ENCODE assay signal across 25 cellular contexts in genomic region chr10:934746-935406, GRCh38. TPM values are rescaled to one million over a fixed set of nuclear protein-coding genes. Genes with fewer than 3 reads are reported as not detected.
A peak's percentile ranks its signal among the peaks of the same experiment; 100 is the strongest.
DNase-seq lines count a peak whose midpoint lies in the region; ATAC-seq and TF ChIP-seq lines count a peak whose summit lies in the region.
"Had no signal": no experiment of that assay in that cellular context is flagged by ENCODE, and none has a peak within 500 bp of the region (broad histone marks: within the 10 kb centered on the region; RNA-seq: fewer than 3 reads in every experiment).

No MANE protein-coding gene starts in this region.

- H3K4me2 ChIP-seq in OCI-LY7 (ENCODE audit: low read length), result no peak overlapping the region

- H3K4me1 Mint-ChIP-seq in T-helper 1 cell treated with Interleukin-12 subunit alpha and Interleukin-12 subunit beta and Interleukin-4 antibody, amounts not matched to agents 30 μg/mL and 1 μg/mL, for 36 hours (ENCODE audit: low read depth), result peaks cover 21% of the 10 kb centered on the region
- peaks cover 17% of the 10 kb centered on the region for H3K4me1 Mint-ChIP-seq in osteocyte (ENCODE audit: unreplicated experiment)

- CTCF ChIA-PET in OCI-LY7 (lab: Charles Lee; ENCODE audit: unreplicated experiment), result interaction anchor here (0.6 kb wide), 1 partner anchor 32 kb away, joined by 3 read pairs; no protein-coding TSS in a partner anchor

- no peaks in the 10 kb centered on the region for H3K9me2 ChIP-seq in OCI-LY7 (ENCODE audit: insufficient read depth, low read length)

- no peak for ATAC-seq in Right ventricle myocardium inferior
- ATAC-seq: activated T-helper 17 cell treated with anti-CD3 and anti-CD28 coated beads, Interleukin-2, amount 50 U/mL, for 72 hours; Panc1; stimulated activated memory B cell treated with anti-CD40 and anti-IgM and Interleukin-4, amounts not matched to agents 10 μg/mL and 1 μg/mL and 100 μg/mL, for 72 hours had no signal

- no peaks in the 10 kb centered on the region for H3K9me3 Mint-ChIP-seq in T-helper 1 cell treated with Interleukin-12 subunit alpha and Interleukin-12 subunit beta and Interleukin-4 antibody, amounts not matched to agents 30 μg/mL and 1 μg/mL, for 36 hours
- no peaks in the 10 kb centered on the region for H3K9me3 Mint-ChIP-seq in osteocyte (ENCODE audit: unreplicated experiment)
- H3K9me3 Mint-ChIP-seq: activated B cell treated with CpG ODN at 0.5 μM for 24 hours; activated CD4-positive, alpha-beta memory T cell treated with anti-CD3 and anti-CD28 coated beads, Interleukin-2, amount 10 ng/mL, durations not matched to agents 7 days and 5 days; activated T-helper 17 cell treated with anti-CD3 and anti-CD28 coated beads, Interleukin-2, amount 50 U/mL, for 72 hours; stimulated activated memory B cell treated with anti-CD40 and anti-IgM and Interleukin-4, amounts not matched to agents 10 μg/mL and 1 μg/mL and 100 μg/mL, for 72 hours had no signal

- TF ChIP-seq CTCF in OCI-LY7 (conservative IDR thresholded peaks at IDR 0.05; ENCODE audit: low read length) (no peak), osteocyte (IDR thresholded peaks at IDR 0.05) (no peak)

- no peaks in the 10 kb centered on the region for H3K36me3 ChIP-seq in OCI-LY7 (ENCODE audit: insufficient read depth, low read length)
- H3K36me3 ChIP-seq: thyroid gland had no signal

- H3K27ac ChIP-seq in OCI-LY7 (ENCODE audit: low read depth, low read length, poor library complexity, severe bottlenecking), result no peak overlapping the region
- H3K27ac ChIP-seq: 22Rv1, parathyroid adenoma, SJSA1, thyroid gland had no signal

- H3K27me3 Mint-ChIP-seq in T-helper 1 cell treated with Interleukin-12 subunit alpha and Interleukin-12 subunit beta and Interleukin-4 antibody, amounts not matched to agents 30 μg/mL and 1 μg/mL, for 36 hours (ENCODE audit: low read depth), result no peaks in the 10 kb centered on the region
- no peaks in the 10 kb centered on the region for H3K27me3 Mint-ChIP-seq in osteocyte (ENCODE audit: unreplicated experiment)
- H3K27me3 Mint-ChIP-seq: activated CD4-positive, alpha-beta memory T cell treated with anti-CD3 and anti-CD28 coated beads, Interleukin-2, amount 10 ng/mL, durations not matched to agents 7 days and 5 days; activated T-helper 17 cell treated with anti-CD3 and anti-CD28 coated beads, Interleukin-2, amount 50 U/mL, for 72 hours had no signal

- peaks cover 7% of the 10 kb centered on the region for H3K36me3 Mint-ChIP-seq in T-helper 1 cell treated with Interleukin-12 subunit alpha and Interleukin-12 subunit beta and Interleukin-4 antibody, amounts not matched to agents 30 μg/mL and 1 μg/mL, for 36 hours (ENCODE audit: low read depth)
- H3K36me3 Mint-ChIP-seq in osteocyte (ENCODE audit: unreplicated experiment), result no peaks in the 10 kb centered on the region
- H3K36me3 Mint-ChIP-seq: stimulated activated memory B cell treated with anti-CD40 and anti-IgM and Interleukin-4, amounts not matched to agents 10 μg/mL and 1 μg/mL and 100 μg/mL, for 72 hours had no signal

- intact Hi-C loops in OCI-LY7 (cut with micrococcal nuclease; ENCODE audit: unreplicated experiment), result no loop called here
- intact Hi-C loops in Right ventricle myocardium inferior (cut with DNase I), result loop anchor here (10.0 kb wide), 1 partner anchor 120 kb away; the partner anchor contains the start of gene WDR37

- H2AFZ ChIP-seq in OCI-LY7 (ENCODE audit: low read length), result no peak overlapping the region
- H2AFZ ChIP-seq: parathyroid adenoma had no signal

- no peak overlapping the region for H3K4me3 ChIP-seq in OCI-LY7 (ENCODE audit: low read depth, low read length, poor library complexity, severe bottlenecking)
- H3K4me3 ChIP-seq: lung, SJSA1, thyroid gland had no signal

- no peak overlapping the region for H3K27ac Mint-ChIP-seq in T-helper 1 cell treated with Interleukin-12 subunit alpha and Interleukin-12 subunit beta and Interleukin-4 antibody, amounts not matched to agents 30 μg/mL and 1 μg/mL, for 36 hours
- no peak overlapping the region for H3K27ac Mint-ChIP-seq in osteocyte (ENCODE audit: unreplicated experiment)
- H3K27ac Mint-ChIP-seq: activated B cell treated with CpG ODN at 0.5 μM for 24 hours; activated CD4-positive, alpha-beta memory T cell treated with anti-CD3 and anti-CD28 coated beads, Interleukin-2, amount 10 ng/mL, durations not matched to agents 7 days and 5 days; activated T-helper 17 cell treated with anti-CD3 and anti-CD28 coated beads, Interleukin-2, amount 50 U/mL, for 72 hours; stimulated activated memory B cell treated with anti-CD40 and anti-IgM and Interleukin-4, amounts not matched to agents 10 μg/mL and 1 μg/mL and 100 μg/mL, for 72 hours had no signal

- no TSS peak for BruUV-seq in OCI-LY7 (replicated peaks; lab: Mats Ljungman, UMichigan)

- POLR2A ChIA-PET in OCI-LY7 (lab: Charles Lee), result no interaction called here

- DNase-seq in T-helper 1 cell, result no peak
- DNase-seq in OCI-LY7 (ENCODE audit: low spot score), result peak; percentile 16
- DNase-seq in glomerular visceral epithelial cell (ENCODE audit: extremely low spot score), result peak; percentile 28
- DNase-seq in osteocyte (ENCODE audit: extremely low spot score, unreplicated experiment), result no peak
- DNase-seq in Right ventricle myocardium inferior (ENCODE audit: missing footprints), result no peak
- DNase-seq in mucosa of gallbladder (ENCODE audit: low spot score), result no peak
- no peak for DNase-seq in NCI-H2196 (lab: John Stamatoyannopoulos, UW; ENCODE audit: unreplicated experiment)
- DNase-seq: activated B cell treated with CpG ODN at 0.5 μM for 24 hours; activated CD4-positive, alpha-beta memory T cell treated with anti-CD3 and anti-CD28 coated beads, Interleukin-2, amount 10 ng/mL, durations not matched to agents 7 days and 5 days; AML-193; dermis blood vessel endothelial cell; hippocampal formation; NCI-H1092 treated with DMSO at 0.1 percent for 48 hours; NCI-H2081 treated with DMSO at 0.1 percent for 48 hours; stimulated activated CD4-positive, alpha-beta T cell treated with anti-CD3 and anti-CD28 coated beads, Interleukin-1b, Interleukin-23, amount 100 ng/mL, for 48 hours; T-helper 2 cell; thyroid gland had no signal

- H4K20me1 ChIP-seq in OCI-LY7 (ENCODE audit: insufficient read depth, low read length), result peaks cover 8% of the 10 kb centered on the region

- H3K79me2 ChIP-seq in OCI-LY7 (ENCODE audit: insufficient read depth, low read depth, low read length), result peaks cover 12% of the 10 kb centered on the region

- H3K4me3 Mint-ChIP-seq in T-helper 1 cell treated with Interleukin-12 subunit alpha and Interleukin-12 subunit beta and Interleukin-4 antibody, amounts not matched to agents 30 μg/mL and 1 μg/mL, for 36 hours, result peak overlapping the region; percentile 35
- peak overlapping the region; percentile 1 for H3K4me3 Mint-ChIP-seq in osteocyte (ENCODE audit: unreplicated experiment)
- H3K4me3 Mint-ChIP-seq: activated B cell treated with CpG ODN at 0.5 μM for 24 hours; activated T-helper 17 cell treated with anti-CD3 and anti-CD28 coated beads, Interleukin-2, amount 50 U/mL, for 72 hours; stimulated activated memory B cell treated with anti-CD40 and anti-IgM and Interleukin-4, amounts not matched to agents 10 μg/mL and 1 μg/mL and 100 μg/mL, for 72 hours had no signal

- no peaks in the 10 kb centered on the region for H3K9me3 ChIP-seq in OCI-LY7 (ENCODE audit: low read length)
- H3K9me3 ChIP-seq: SJSA1, thyroid gland had no signal

- peaks cover 20% of the 10 kb centered on the region for H3K4me1 ChIP-seq in OCI-LY7 (ENCODE audit: insufficient read depth, low read length, poor library complexity, severe bottlenecking)
- H3K4me1 ChIP-seq: parathyroid adenoma had no signal

RNA-seq across cellular contexts. Expression of gene LARP4B, which starts 3.4 kb away (rescaled TPM):
- 64.8 and 68.3 TPM in 2 replicates for total RNA-seq in OCI-LY7 (2014; rRNA removed; shearing (Covaris generic))
- 135 and 143 TPM in 2 replicates for total RNA-seq in OCI-LY7 (2022)
- total RNA-seq in osteocyte, result 79.6 and 80.9 TPM in 2 replicates
- 58.9 TPM for total RNA-seq in Right ventricle myocardium inferior
- 98.6 TPM for total RNA-seq in mucosa of gallbladder

RNA-seq across cellular contexts. Expression of gene GTPBP4, which starts 53.4 kb away (rescaled TPM):
- 61.0 and 82.0 TPM in 2 replicates for total RNA-seq in OCI-LY7 (2014; rRNA removed; shearing (Covaris generic))
- 92.9 and 108 TPM in 2 replicates for total RNA-seq in OCI-LY7 (2022)
- total RNA-seq in osteocyte, result 47.7 and 53.7 TPM in 2 replicates
- total RNA-seq in Right ventricle myocardium inferior, result 29.3 TPM
- 23.7 TPM for total RNA-seq in mucosa of gallbladder

Comparison
In these comparisons a context has a peak if more than half of its experiments do, and no peak if none do; other contexts are left out.
1. DNase-seq: peak in OCI-LY7 (single experiment) and glomerular visceral epithelial cell (single experiment); none in T-helper 1 cell (0 of 5), osteocyte (single experiment), Right ventricle myocardium inferior (single experiment), mucosa of gallbladder (single experiment) and NCI-H2196 (single experiment).